Comparison of ENCODE assay signal across 16 cellular contexts in genomic region chr9:107809859-107810492, GRCh38.
DNase-seq lines count a peak whose midpoint lies in the region; ATAC-seq and TF ChIP-seq lines count a peak whose summit lies in the region.
"Had no signal": no experiment of that assay in that cellular context is flagged by ENCODE, and none has a peak within 500 bp of the region (broad histone marks: within the 10 kb centered on the region; RNA-seq: fewer than 3 reads in every experiment).

No MANE protein-coding gene starts in this region.

- H3K23ac ChIP-seq in mesendoderm (ENCODE audit: low read length): no peak overlapping the region

- H3K36me3 Mint-ChIP-seq in CD14-positive monocyte: peaks cover 0 to 11% of the 10 kb centered on the region in 2 donors
- no peaks in the 10 kb centered on the region for H3K36me3 Mint-ChIP-seq in activated naive CD8-positive, alpha-beta T cell treated with anti-CD3 and anti-CD28 coated beads, Interleukin-2, amount 50 U/mL, for 24 hours (ENCODE audit: low read depth)

- WGBS in mesendoderm (ENCODE audit: extremely low coverage, insufficient coverage, low lambda C conversion rate): no CpG with 5 or more reads among the region's 5 CpGs

- TF ChIP-seq CTCF in CD14-positive monocyte (IDR thresholded peaks at IDR 0.05): no peak

- no peaks in the 10 kb centered on the region for H3K79me2 ChIP-seq in mesendoderm (ENCODE audit: control insufficient read depth, insufficient read depth, low read length)
- H3K79me2 ChIP-seq: parathyroid adenoma had no signal

- peak overlapping the region in 4 of 7 donors; percentile 69 to 85 (median 78) for H3K27ac Mint-ChIP-seq in CD14-positive monocyte
- no peak overlapping the region for H3K27ac Mint-ChIP-seq in activated naive CD8-positive, alpha-beta T cell treated with anti-CD3 and anti-CD28 coated beads, Interleukin-2, amount 50 U/mL, for 24 hours
- H3K27ac Mint-ChIP-seq: activated CD8-positive, alpha-beta T cell treated with anti-CD3 and anti-CD28 coated beads for 36 hours; activated T-helper 2 cell treated with anti-CD3 and anti-CD28 coated beads, Interferon-gamma antibody, Interleukin-2, Interleukin-4, amounts not matched to agents 10 μg/mL and 5 μg/mL and 100 μg/mL, durations not matched to agents 14 hours and 24 hours and 36 hours had no signal

- no peaks in the 10 kb centered on the region for H3K79me1 ChIP-seq in mesendoderm (ENCODE audit: low read length)

- intact Hi-C loops in CD14-positive monocyte (cut with micrococcal nuclease): no loop called here

- DNase-seq in CD14-positive monocyte (ENCODE audit: low spot score) (no peak), MG63 (peak; percentile 30), epithelial cell of prostate (ENCODE audit: low read depth, low spot score) (peak; percentile 55), mesendoderm (peak; percentile 47), NCI-H1930 (lab: John Stamatoyannopoulos, UW) (no peak), NCI-H2107 treated with DMSO at 0.1 percent for 48 hours (lab: John Stamatoyannopoulos, UW; ENCODE audit: unreplicated experiment) (no peak), amygdala (lab: John Stamatoyannopoulos, UW) (no peak)
- no peak for DNase-seq in activated naive CD8-positive, alpha-beta T cell treated with anti-CD3 and anti-CD28 coated beads, Interleukin-2, amount 50 U/mL, for 24 hours
- DNase-seq: activated CD8-positive, alpha-beta T cell treated with anti-CD3 and anti-CD28 coated beads for 36 hours; NCI-H446 had no signal

- no peak overlapping the region for H3K4me3 Mint-ChIP-seq in CD14-positive monocyte
- no peak overlapping the region for H3K4me3 Mint-ChIP-seq in activated naive CD8-positive, alpha-beta T cell treated with anti-CD3 and anti-CD28 coated beads, Interleukin-2, amount 50 U/mL, for 24 hours
- H3K4me3 Mint-ChIP-seq: activated CD8-positive, alpha-beta T cell treated with anti-CD3 and anti-CD28 coated beads for 36 hours had no signal

- no peak overlapping the region for H2BK5ac ChIP-seq in mesendoderm (ENCODE audit: low read length)

- no peak overlapping the region for H3K4ac ChIP-seq in mesendoderm (ENCODE audit: low read depth, low read length)

- H3K36me3 ChIP-seq in MG63 (no peaks in the 10 kb centered on the region), mesendoderm (ENCODE audit: control insufficient read depth, insufficient read depth, low read length) (no peaks in the 10 kb centered on the region)
- H3K36me3 ChIP-seq: BLaER1 treated with 17β-estradiol and CSF1 and Interleukin-3, amounts not matched to agents 10 nM and 100 nM; gastrocnemius medialis; suprapubic skin had no signal

- no peak overlapping the region for H3K9ac ChIP-seq in mesendoderm (ENCODE audit: low read length)
- H3K9ac ChIP-seq: parathyroid adenoma had no signal

- H2BK120ac ChIP-seq in mesendoderm (ENCODE audit: low read depth, low read length): no peak overlapping the region

- H3K27me3 Mint-ChIP-seq in CD14-positive monocyte (ENCODE audit: low read depth in 3 of 3): peaks cover 0 to 2% (median under 1%) of the 10 kb centered on the region in 3 donors
- no peaks in the 10 kb centered on the region for H3K27me3 Mint-ChIP-seq in activated naive CD8-positive, alpha-beta T cell treated with anti-CD3 and anti-CD28 coated beads, Interleukin-2, amount 50 U/mL, for 24 hours
- H3K27me3 Mint-ChIP-seq: activated CD8-positive, alpha-beta T cell treated with anti-CD3 and anti-CD28 coated beads for 36 hours had no signal

- peaks cover 29% of the 10 kb centered on the region for H3K4me1 Mint-ChIP-seq in CD14-positive monocyte
- H3K4me1 Mint-ChIP-seq in activated naive CD8-positive, alpha-beta T cell treated with anti-CD3 and anti-CD28 coated beads, Interleukin-2, amount 50 U/mL, for 24 hours: no peaks in the 10 kb centered on the region

- H3K4me1 ChIP-seq in mesendoderm (ENCODE audit: control insufficient read depth, low read depth, low read length): no peaks in the 10 kb centered on the region
- H3K4me1 ChIP-seq: gastrocnemius medialis, parathyroid adenoma, suprapubic skin had no signal

- H2AK5ac ChIP-seq in mesendoderm (ENCODE audit: low read length): no peak overlapping the region

- ATAC-seq in activated naive CD8-positive, alpha-beta T cell treated with anti-CD3 and anti-CD28 coated beads, Interleukin-2, amount 50 U/mL, for 24 hours: no peak
- ATAC-seq: activated CD8-positive, alpha-beta T cell treated with anti-CD3 and anti-CD28 coated beads for 36 hours had no signal

- H3K56ac ChIP-seq in mesendoderm (ENCODE audit: low read length): no peak overlapping the region

- H3K18ac ChIP-seq in mesendoderm (ENCODE audit: low read length): no peak overlapping the region

- no peaks in the 10 kb centered on the region for H3K9me3 ChIP-seq in MG63
- H3K9me3 ChIP-seq: gastrocnemius medialis, suprapubic skin had no signal

- H3K27me3 ChIP-seq in MG63 (no peaks in the 10 kb centered on the region), mesendoderm (ENCODE audit: insufficient read depth, low read length, poor library complexity) (no peaks in the 10 kb centered on the region)
- H3K27me3 ChIP-seq: BLaER1 treated with 17β-estradiol and CSF1 and Interleukin-3, amounts not matched to agents 10 nM and 100 nM; gastrocnemius medialis; suprapubic skin had no signal

- no peak overlapping the region for H4K5ac ChIP-seq in mesendoderm (ENCODE audit: low read length)

- no peak overlapping the region for H3K4me2 ChIP-seq in mesendoderm (ENCODE audit: low read length)

- H3K4me3 ChIP-seq in MG63: no peak overlapping the region
- no peak overlapping the region for H3K4me3 ChIP-seq in mesendoderm (ENCODE audit: low read length)
- H3K4me3 ChIP-seq: BLaER1 treated with 17β-estradiol and CSF1 and Interleukin-3, amounts not matched to agents 10 nM and 100 nM; gastrocnemius medialis; SK-N-MC; suprapubic skin had no signal

- no peak overlapping the region for H3K27ac ChIP-seq in epithelial cell of prostate
- H3K27ac ChIP-seq in mesendoderm (ENCODE audit: low read depth, low read length): no peak overlapping the region
- H3K27ac ChIP-seq: parathyroid adenoma, SK-N-MC, suprapubic skin had no signal

- no peak overlapping the region for H2BK15ac ChIP-seq in mesendoderm (replicated peaks; ENCODE audit: low read depth)

- H3K9me3 Mint-ChIP-seq in CD14-positive monocyte: peaks cover 0 to 20% (median 9%) of the 10 kb centered on the region in 7 donors
- H3K9me3 Mint-ChIP-seq in activated naive CD8-positive, alpha-beta T cell treated with anti-CD3 and anti-CD28 coated beads, Interleukin-2, amount 50 U/mL, for 24 hours: peaks cover 6% of the 10 kb centered on the region

- no peak overlapping the region for H4K8ac ChIP-seq in mesendoderm (ENCODE audit: low read depth, low read length)

Comparison
In these comparisons a context has a peak if more than half of its experiments do, and no peak if none do; other contexts are left out.
1. DNase-seq: peak in MG63 (single experiment), epithelial cell of prostate (single experiment) and mesendoderm (single experiment); none in CD14-positive monocyte (single experiment), NCI-H1930 (0 of 2), NCI-H2107 treated with DMSO at 0.1 percent for 48 hours (single experiment), activated naive CD8-positive, alpha-beta T cell treated with anti-CD3 and anti-CD28 coated beads, Interleukin-2, amount 50 U/mL, for 24 hours (single experiment) and amygdala (0 of 56).